ENCODE assay signal across 10 cellular contexts in the genomic region with DNA sequence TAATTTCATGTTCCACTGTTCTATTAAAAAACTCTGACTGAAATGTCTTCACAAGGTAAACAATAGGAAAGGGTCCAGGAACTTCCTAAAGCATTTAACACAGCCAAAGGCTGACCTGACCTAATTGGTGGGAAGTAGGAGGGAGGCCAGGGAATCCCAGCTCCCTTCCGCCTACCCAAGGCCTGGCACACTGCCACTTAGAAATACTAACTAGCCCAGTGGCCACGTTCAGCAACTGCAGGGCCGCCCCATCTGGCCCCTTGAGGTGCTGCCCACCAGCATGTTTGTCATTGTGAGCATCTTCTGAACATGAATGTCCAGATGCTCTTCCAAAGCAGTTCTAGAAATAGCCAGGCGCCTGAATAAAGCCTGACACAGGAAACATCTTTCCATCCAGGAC. TPM values are rescaled to one million over a fixed set of nuclear protein-coding genes. Genes with fewer than 3 reads are reported as not detected.
A peak's percentile ranks its signal among the peaks of the same experiment; 100 is the strongest.
DNase-seq lines count a peak whose midpoint lies in the region; ATAC-seq and TF ChIP-seq lines count a peak whose summit lies in the region.
"Had no signal": no experiment of that assay in that cellular context is flagged by ENCODE, and none has a peak within 500 bp of the region (broad histone marks: within the 10 kb centered on the region; RNA-seq: fewer than 3 reads in every experiment).

No MANE protein-coding gene starts in this region.

- no peak overlapping the region for H3K27ac Mint-ChIP-seq in stimulated activated memory B cell treated with anti-CD40 and anti-IgM and Interleukin-4, amounts not matched to agents 10 μg/mL and 1 μg/mL and 100 μg/mL, for 72 hours
- H3K27ac Mint-ChIP-seq: activated T-helper 17 cell treated with anti-CD3 and anti-CD28 coated beads, Interleukin-2, amount 50 U/mL, for 72 hours had no signal

- no peak overlapping the region for H3K4me3 Mint-ChIP-seq in stimulated activated memory B cell treated with anti-CD40 and anti-IgM and Interleukin-4, amounts not matched to agents 10 μg/mL and 1 μg/mL and 100 μg/mL, for 72 hours
- H3K4me3 Mint-ChIP-seq: activated T-helper 17 cell treated with anti-CD3 and anti-CD28 coated beads, Interleukin-2, amount 50 U/mL, for 72 hours had no signal

- H3K9ac ChIP-seq in subcutaneous abdominal adipose tissue (ENCODE audit: low read length in 5 of 5), result no peak overlapping the region
- H3K9ac ChIP-seq: BLaER1 had no signal

- no peaks in the 10 kb centered on the region for H3K4me1 Mint-ChIP-seq in stimulated activated memory B cell treated with anti-CD40 and anti-IgM and Interleukin-4, amounts not matched to agents 10 μg/mL and 1 μg/mL and 100 μg/mL, for 72 hours
- H3K4me1 Mint-ChIP-seq: activated T-helper 17 cell treated with anti-CD3 and anti-CD28 coated beads, Interleukin-2, amount 50 U/mL, for 72 hours had no signal

- no peaks in the 10 kb centered on the region for H3K36me3 ChIP-seq in PC-9 (ENCODE audit: low read depth)
- no peaks in the 10 kb centered on the region for H3K36me3 ChIP-seq in subcutaneous abdominal adipose tissue (ENCODE audit: control insufficient read depth in 5 of 5, insufficient read depth in 5 of 5, low read length in 5 of 5)
- H3K36me3 ChIP-seq: BLaER1 had no signal

- H3K79me2 ChIP-seq in PC-9 (ENCODE audit: low read depth), result no peaks in the 10 kb centered on the region

- POLR2A ChIA-PET in PC-9 (lab: Charles Lee; ENCODE audit: unreplicated experiment), result interaction anchor here (0.5 kb wide), 1 partner anchor 261 kb away, joined by 8 read pairs; no protein-coding TSS in a partner anchor

- H3K27me3 Mint-ChIP-seq in stimulated activated memory B cell treated with anti-CD40 and anti-IgM and Interleukin-4, amounts not matched to agents 10 μg/mL and 1 μg/mL and 100 μg/mL, for 72 hours, result peaks cover 12% of the 10 kb centered on the region

- no peak overlapping the region for H3K27ac ChIP-seq in PC-9
- H3K27ac ChIP-seq in subcutaneous abdominal adipose tissue (ENCODE audit: low read depth, low read length), result peak overlapping the region; percentile 14
- H3K27ac ChIP-seq: BLaER1 had no signal

- peak; percentile 2 for DNase-seq in NCI-H1694 (lab: John Stamatoyannopoulos, UW)
- no peak for DNase-seq in NCI-H1694 treated with DMSO at 0.1 percent for 48 hours (lab: John Stamatoyannopoulos, UW)
- DNase-seq in PC-9, result no peak
- peak in 1 of 2 donors; percentile 63 for DNase-seq in foreskin fibroblast
- DNase-seq in HuH-7.5 (ENCODE audit: low spot score), result no peak

- H3K4me2 ChIP-seq in PC-9, result no peak overlapping the region

- no peaks in the 10 kb centered on the region for H3F3A ChIP-seq in PC-9 (ENCODE audit: insufficient read depth, low read depth)

- no peak overlapping the region for H3K4me3 ChIP-seq in PC-9
- no peak overlapping the region for H3K4me3 ChIP-seq in foreskin fibroblast (ENCODE audit: low read depth in 1 of 2, low read length in 2 of 2)
- no peak overlapping the region for H3K4me3 ChIP-seq in subcutaneous abdominal adipose tissue (ENCODE audit: low read depth in 1 of 5, low read length in 5 of 5)
- H3K4me3 ChIP-seq: BLaER1 had no signal

- no TSS peak for BruUV-seq in PC-9 (replicated peaks; lab: Mats Ljungman, UMichigan)

- no peaks in the 10 kb centered on the region for H3K36me3 Mint-ChIP-seq in stimulated activated memory B cell treated with anti-CD40 and anti-IgM and Interleukin-4, amounts not matched to agents 10 μg/mL and 1 μg/mL and 100 μg/mL, for 72 hours

- CTCF ChIA-PET in PC-9 (lab: Charles Lee), result interaction anchor here (0.6 to 1.3 kb wide), 2 partner anchors 357 to 396 kb away, joined by 3 read pairs; no protein-coding TSS in a partner anchor

- H3K27me3 ChIP-seq in PC-9 (ENCODE audit: insufficient read depth, low read depth) (no peaks in the 10 kb centered on the region), subcutaneous abdominal adipose tissue (ENCODE audit: control insufficient read depth in 5 of 5, insufficient read depth in 4 of 5, low read length in 5 of 5) (no peaks in the 10 kb centered on the region)
- H3K27me3 ChIP-seq: BLaER1 had no signal

- no peaks in the 10 kb centered on the region for H3K9me3 ChIP-seq in PC-9 (ENCODE audit: insufficient read depth, low read depth)
- no peaks in the 10 kb centered on the region for H3K9me3 ChIP-seq in subcutaneous abdominal adipose tissue (ENCODE audit: control insufficient read depth in 5 of 5, low read length in 5 of 5)
- H3K9me3 ChIP-seq: BLaER1 had no signal

- no peaks in the 10 kb centered on the region for H3K4me1 ChIP-seq in PC-9 (replicated peaks; ENCODE audit: insufficient read depth)
- H3K4me1 ChIP-seq in subcutaneous abdominal adipose tissue (ENCODE audit: control insufficient read depth in 5 of 5, insufficient read depth in 5 of 5, low read length in 5 of 5), result peaks cover 0 to 22% (median 0%) of the 10 kb centered on the region in 5 donors

- no peaks in the 10 kb centered on the region for H3K9me2 ChIP-seq in PC-9 (ENCODE audit: insufficient read depth)

- H3K9me3 Mint-ChIP-seq in stimulated activated memory B cell treated with anti-CD40 and anti-IgM and Interleukin-4, amounts not matched to agents 10 μg/mL and 1 μg/mL and 100 μg/mL, for 72 hours, result no peaks in the 10 kb centered on the region
- H3K9me3 Mint-ChIP-seq: activated T-helper 17 cell treated with anti-CD3 and anti-CD28 coated beads, Interleukin-2, amount 50 U/mL, for 72 hours had no signal

- no peak for ATAC-seq in stimulated activated memory B cell treated with anti-CD40 and anti-IgM and Interleukin-4, amounts not matched to agents 10 μg/mL and 1 μg/mL and 100 μg/mL, for 72 hours
- no peak for ATAC-seq in HG02884 (IDR thresholded peaks at IDR 0.05; ENCODE audit: unreplicated experiment)
- ATAC-seq: activated T-helper 17 cell treated with anti-CD3 and anti-CD28 coated beads, Interleukin-2, amount 50 U/mL, for 72 hours had no signal

- intact Hi-C loops in PC-9 (cut with micrococcal nuclease; ENCODE audit: unreplicated experiment), result no loop called here

- no peak overlapping the region for H2AFZ ChIP-seq in PC-9

- H4K20me1 ChIP-seq in PC-9 (ENCODE audit: insufficient read depth), result no peaks in the 10 kb centered on the region
- H4K20me1 ChIP-seq: BLaER1 had no signal

- peak; percentile 27; the same call in 1 of the 2 replicates for TF ChIP-seq CTCF in PC-9 (conservative IDR thresholded peaks at IDR 0.05)
- TF ChIP-seq CTCF in foreskin fibroblast (IDR thresholded peaks at IDR 0.05; ENCODE audit: low read depth, low read length), result peak; percentile 35

RNA-seq across cellular contexts. Expression of a gene that starts 44.7 kb away (rescaled TPM):
- 31.3 and 32.2 TPM in 2 replicates for total RNA-seq in PC-9 (2021)
